In the genomic region with DNA sequence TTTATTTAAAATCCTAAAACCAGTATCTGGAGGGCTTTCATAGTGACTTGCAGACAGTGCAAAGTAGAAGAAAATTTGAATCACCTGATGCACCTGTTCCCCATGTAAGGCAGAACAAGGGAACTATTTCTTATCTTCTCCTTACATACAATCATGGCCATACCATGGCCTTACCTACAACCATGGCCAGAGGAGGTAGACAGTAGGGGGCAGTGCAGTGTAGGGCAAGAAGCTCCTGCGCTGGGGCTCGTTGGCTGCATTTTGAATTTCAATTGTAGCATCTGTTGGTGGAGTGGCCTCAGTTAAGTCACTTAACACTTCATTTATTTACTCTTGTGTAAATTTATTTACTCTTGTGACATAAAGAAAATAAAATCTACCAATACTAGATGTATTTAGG, we compare ENCODE assay signal across 8 cellular contexts. TPM values are rescaled to one million over a fixed set of nuclear protein-coding genes. Genes with fewer than 3 reads are reported as not detected.
DNase-seq lines count a peak whose midpoint lies in the region; ATAC-seq, FAIRE-seq and TF ChIP-seq lines count a peak whose summit lies in the region.

No MANE protein-coding gene starts in this region.

- H3K27me3 ChIP-seq in colonic mucosa = no peaks in the 10 kb centered on the region

- FAIRE-seq in GM19239 (lab: Jason Lieb, UNC) = no peak

- no peak overlapping the region for H3K9ac ChIP-seq in colonic mucosa (ENCODE audit: low read depth in 2 of 2, low read length in 2 of 2)

- peak; percentile 60 for DNase-seq in ELR (ENCODE audit: low read depth)
- DNase-seq in GM19239 (ENCODE audit: insufficient read length, low spot score) = peak; percentile 2
- peak; percentile 10 for DNase-seq in NCI-H526 treated with DMSO at 0.1 percent for 48 hours (lab: John Stamatoyannopoulos, UW)
- DNase-seq in colonic mucosa = peak; percentile 52
- peak; percentile 63 for DNase-seq in nephron progenitor cell
- no peak for DNase-seq in inferior parietal cortex (ENCODE audit: extremely low spot score)

- peaks cover 7% of the 10 kb centered on the region for H3K27me3 Mint-ChIP-seq in nephron progenitor cell (ENCODE audit: low read depth, poor library complexity)

- intact Hi-C loops in colonic mucosa (cut with DNase I) = loop anchor here (10.0 kb wide), 2 partner anchors 189 to 989 kb away; no protein-coding TSS in a partner anchor

- no peak overlapping the region for H3K4me3 ChIP-seq in colonic mucosa

- H3K27ac Mint-ChIP-seq in nephron progenitor cell = no peak overlapping the region

- no peaks in the 10 kb centered on the region for H3K36me3 Mint-ChIP-seq in nephron progenitor cell (ENCODE audit: low read depth)

- no peak overlapping the region for H3K4me3 Mint-ChIP-seq in nephron progenitor cell

- H3K4me1 ChIP-seq in colonic mucosa = no peaks in the 10 kb centered on the region

- no peaks in the 10 kb centered on the region for H3K9me3 Mint-ChIP-seq in nephron progenitor cell

- no peaks in the 10 kb centered on the region for H3K4me1 Mint-ChIP-seq in nephron progenitor cell

- H3K36me3 ChIP-seq in colonic mucosa = no peaks in the 10 kb centered on the region

- H3K27ac ChIP-seq in colonic mucosa = no peak overlapping the region

- ATAC-seq in HG03354 (IDR thresholded peaks at IDR 0.05; ENCODE audit: poor library complexity, severe bottlenecking, unreplicated experiment) = peak; percentile 81
- no peak for ATAC-seq in esophagus mucosa

- TF ChIP-seq CTCF in colonic mucosa (IDR thresholded peaks at IDR 0.05) (peak; percentile 54), nephron progenitor cell (IDR thresholded peaks at IDR 0.05) (peak; percentile 67)

- no peaks in the 10 kb centered on the region for H3K9me3 ChIP-seq in colonic mucosa

RNA-seq across cellular contexts. Expression of a gene that starts 33.0 kb away (rescaled TPM):
- total RNA-seq in colonic mucosa = under 1 TPM; 0.19 to 0.20 TPM
- total RNA-seq in esophagus mucosa = not detected
